In the genomic region with DNA sequence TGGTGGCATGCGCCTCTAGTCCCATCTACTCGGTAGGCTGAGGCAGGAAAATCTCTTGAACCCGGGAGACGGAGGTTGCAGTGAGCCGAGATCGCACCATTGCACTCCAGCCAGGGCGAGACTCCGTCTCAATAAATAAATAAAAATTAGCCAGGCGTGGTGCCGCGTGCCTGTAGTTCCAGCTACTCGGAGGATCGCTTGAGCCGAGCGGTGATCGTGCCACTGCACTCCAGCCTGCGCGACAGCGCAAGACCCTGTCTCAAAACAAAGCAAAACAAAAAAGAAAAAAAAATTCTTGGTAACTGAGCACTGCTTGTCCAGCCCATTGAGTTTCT, we compare ENCODE assay signal across 6 cellular contexts. TPM values are rescaled to one million over a fixed set of nuclear protein-coding genes. Genes with fewer than 3 reads are reported as not detected.
DNase-seq lines count a peak whose midpoint lies in the region; ATAC-seq, FAIRE-seq and TF ChIP-seq lines count a peak whose summit lies in the region.

No MANE protein-coding gene starts in this region.

- intact Hi-C loops in A673 (cut with micrococcal nuclease; ENCODE audit: unreplicated experiment) (loop anchor here (1.0 kb wide), 1 partner anchor 27 kb away; a partner anchor contains a TSS), kidney (cut with DNase I) (no loop called here)

- CTCF ChIA-PET in A673 (lab: Charles Lee) (no interaction called here), T-cell (lab: Charles Lee) (interaction anchor here in 1 of 2 donors (1.2 kb wide), 1 partner anchor 16 kb away, joined by 6 read pairs; a partner anchor contains a TSS)

- no peak for TF ChIP-seq CTCF in A673 (conservative IDR thresholded peaks at IDR 0.05; ENCODE audit: low read depth, low read length)
- no peak for TF ChIP-seq CTCF in kidney (IDR thresholded peaks at IDR 0.05; ENCODE audit: borderline replicate concordance, extremely low read depth, insufficient read depth)

- H3K27me3 ChIP-seq in A673 (replicated peaks; ENCODE audit: insufficient read depth, low read depth, low read length, poor library complexity): no peaks in the 10 kb centered on the region

- POLR2A ChIA-PET in A673 (lab: Charles Lee; ENCODE audit: low non-redundant PET) (interaction anchor here (0.6 kb wide), 1 partner anchor 45 kb away, joined by 3 read pairs; no protein-coding TSS in a partner anchor), T-cell (lab: Charles Lee) (interaction anchor here (0.5 to 1.5 kb wide), 4 partner anchors 13 to 40 kb away, joined by 3 to 16 read pairs (median 4); a partner anchor contains a TSS)

- H3K27ac ChIP-seq in A673 (ENCODE audit: low read depth, low read length, poor library complexity, severe bottlenecking) (peak overlapping the region; percentile 80), kidney (ENCODE audit: low read depth in 2 of 2, low read length in 2 of 2) (peak overlapping the region; percentile 86 to 91)

- peaks cover 64% of the 10 kb centered on the region for H3K36me3 ChIP-seq in A673 (ENCODE audit: insufficient read depth, low read length, poor library complexity, severe bottlenecking)
- peaks cover 40 to 50% of the 10 kb centered on the region in 2 donors for H3K36me3 ChIP-seq in kidney (ENCODE audit: control insufficient read depth in 1 of 2, insufficient read depth in 2 of 2, low read length in 2 of 2)

- H3K27ac Mint-ChIP-seq in T-cell: peak overlapping the region; percentile 98

- peak overlapping the region in 1 of 2 donors; percentile 84 for H3K9ac ChIP-seq in kidney (ENCODE audit: low read length in 2 of 2)

- no peaks in the 10 kb centered on the region for H3K9me3 ChIP-seq in A673 (ENCODE audit: low read depth, low read length, poor library complexity, severe bottlenecking)
- no peaks in the 10 kb centered on the region for H3K9me3 ChIP-seq in kidney (ENCODE audit: control insufficient read depth in 1 of 2, low read length in 2 of 2)

- ATAC-seq in T-cell (replicated peaks in 1 of 4): no peak

- BruUV-seq in A673 (replicated peaks; lab: Mats Ljungman, UMichigan): no TSS peak

- no peaks in the 10 kb centered on the region for H3K27me3 Mint-ChIP-seq in T-cell

- no peak for FAIRE-seq in kidney (lab: Jason Lieb, UNC)

- H3K36me3 Mint-ChIP-seq in T-cell: peaks cover 58% of the 10 kb centered on the region

- peak overlapping the region; percentile 97 to 100 (median 98) for H3K4me3 Mint-ChIP-seq in T-cell

- peaks cover 33 to 35% (median 33%) of the 10 kb centered on the region in 3 donors for H3K4me1 Mint-ChIP-seq in T-cell

- peaks cover 6% of the 10 kb centered on the region for H3K4me1 ChIP-seq in A673 (ENCODE audit: insufficient read depth, low read length, poor library complexity, severe bottlenecking)
- H3K4me1 ChIP-seq in kidney (ENCODE audit: control insufficient read depth in 1 of 2, insufficient read depth in 1 of 2, low read depth in 1 of 2, low read length in 2 of 2): no peaks in the 10 kb centered on the region

- H3K4me3 ChIP-seq in A673 (ENCODE audit: low read depth, low read length, poor library complexity, severe bottlenecking): peak overlapping the region; percentile 86
- peak overlapping the region; percentile 89 to 91 for H3K4me3 ChIP-seq in kidney (ENCODE audit: low read length in 2 of 2)

- DNase-seq in A673 (ENCODE audit: low spot score): no peak
- DNase-seq in T-cell: no peak
- DNase-seq in kidney: peak; percentile 77
- DNase-seq in stimulated activated CD4-positive, alpha-beta T cell treated with anti-CD3 and anti-CD28 coated beads, Interleukin-4, amount 100 ng/mL, for 1 hour: no peak
- no peak for DNase-seq in HuH-7.5 (ENCODE audit: low spot score)
- DNase-seq in kidney glomerular epithelial cell (lab: John Stamatoyannopoulos, UW): no peak

- no peaks in the 10 kb centered on the region for H3K9me3 Mint-ChIP-seq in T-cell

RNA-seq across cellular contexts. Expression of a gene that starts 0.7 kb away (rescaled TPM):
- 31.1 and 33.2 TPM in 2 replicates for total RNA-seq in A673 (2021)
- 10 to 100 TPM; 36.6 to 50.9 (median 42.9) TPM for total RNA-seq in T-cell
- 20.8 TPM for total RNA-seq in kidney
- polyA plus RNA-seq in kidney (ENCODE audit: insufficient read depth, low read depth, low replicate concordance): 13.7 TPM

RNA-seq across cellular contexts. Expression of a gene that starts 9.4 kb away (rescaled TPM):
- total RNA-seq in A673 (2021): 2.3 and 3.0 TPM in 2 replicates
- total RNA-seq in T-cell: 1 to 10 TPM; 3.0 to 6.4 (median 5.5) TPM
- 1.0 TPM for total RNA-seq in kidney
- polyA plus RNA-seq in kidney (ENCODE audit: insufficient read depth, low read depth, low replicate concordance): 0.41 TPM

RNA-seq across cellular contexts. Expression of a gene that starts 16.4 kb away (rescaled TPM):
- total RNA-seq in A673 (2021) (116 and 120 TPM in 2 replicates), T-cell (100 to 1,000 TPM; 139 to 166 (median 152) TPM), kidney (76.9 TPM)
- 72.5 TPM for polyA plus RNA-seq in kidney (ENCODE audit: insufficient read depth, low read depth, low replicate concordance)

RNA-seq across cellular contexts. Expression of a gene that starts 16.6 kb away (rescaled TPM):
- total RNA-seq in A673 (2021) (60.0 and 63.4 TPM in 2 replicates), T-cell (10 to 100 TPM; 36.6 to 48.8 (median 45.4) TPM), kidney (56.8 TPM)
- polyA plus RNA-seq in kidney (ENCODE audit: insufficient read depth, low read depth, low replicate concordance): 326 TPM

RNA-seq across cellular contexts. Expression of a gene that starts 24.7 kb away (rescaled TPM):
- 24.1 and 26.5 TPM in 2 replicates for total RNA-seq in A673 (2021)
- 10 to 100 TPM; 24.9 to 56.8 (median 52.2) TPM for total RNA-seq in T-cell
- total RNA-seq in kidney: 19.0 TPM
- polyA plus RNA-seq in kidney (ENCODE audit: insufficient read depth, low read depth, low replicate concordance): 7.6 TPM
